Comparison of ENCODE assay signal across 14 cellular contexts in the genomic region with DNA sequence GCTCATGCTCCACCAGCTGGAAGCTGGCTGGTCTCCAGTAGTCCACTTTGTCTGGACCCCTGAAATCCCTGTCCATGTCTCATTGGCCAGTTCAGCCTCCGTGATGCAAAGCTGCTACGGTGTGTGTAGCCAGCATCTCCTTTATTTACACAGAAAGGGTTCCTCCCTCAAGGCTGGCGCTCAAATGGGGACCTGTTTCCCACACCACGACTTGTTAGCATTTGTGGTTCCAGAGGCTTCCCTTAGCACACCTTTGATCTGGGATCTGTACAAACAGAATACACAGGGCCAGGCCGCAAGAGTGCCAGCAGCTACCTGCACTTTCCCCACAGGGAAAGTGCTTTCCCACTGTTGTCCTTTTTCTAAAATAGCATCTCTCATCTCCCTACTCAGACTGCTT.
DNase-seq lines count a peak whose midpoint lies in the region; ATAC-seq and TF ChIP-seq lines count a peak whose summit lies in the region.
"Had no signal": no experiment of that assay in that cellular context is flagged by ENCODE, and none has a peak within 500 bp of the region (broad histone marks: within the 10 kb centered on the region; RNA-seq: fewer than 3 reads in every experiment).

No MANE protein-coding gene starts in this region.

- ATAC-seq in effector memory CD8-positive, alpha-beta T cell (replicated peaks), result peak; percentile 37
- no peak for ATAC-seq in stimulated activated effector memory CD8-positive, alpha-beta T cell treated with anti-CD3 and anti-CD28 coated beads, Interleukin-12 subunit alpha, Interleukin-12 subunit beta, amount 100 ng/mL, for 72 hours

- H3K27me3 Mint-ChIP-seq in activated T-cell treated with anti-CD3 and anti-CD28 coated beads, Interleukin-2, amount 50 U/mL, for 24 hours, result no peaks in the 10 kb centered on the region
- H3K27me3 Mint-ChIP-seq in effector memory CD8-positive, alpha-beta T cell, result peaks cover 0 to 6% of the 10 kb centered on the region in 2 donors

- TF ChIP-seq CTCF in VCaP (conservative IDR thresholded peaks at IDR 0.05), result no peak

- H3K27ac ChIP-seq in VCaP, result peak overlapping the region; percentile 56; the same call in 1 of the 2 replicates
- H3K27ac ChIP-seq: ovary had no signal

- H3K9me3 Mint-ChIP-seq in activated T-cell treated with anti-CD3 and anti-CD28 coated beads, Interleukin-2, amount 50 U/mL, for 24 hours, result no peaks in the 10 kb centered on the region
- no peaks in the 10 kb centered on the region for H3K9me3 Mint-ChIP-seq in effector memory CD8-positive, alpha-beta T cell
- H3K9me3 Mint-ChIP-seq in stimulated activated effector memory CD8-positive, alpha-beta T cell treated with anti-CD3 and anti-CD28 coated beads, Interleukin-12 subunit alpha, Interleukin-12 subunit beta, amount 100 ng/mL, for 72 hours, result no peaks in the 10 kb centered on the region

- H3K36me3 Mint-ChIP-seq in activated T-cell treated with anti-CD3 and anti-CD28 coated beads, Interleukin-2, amount 50 U/mL, for 24 hours (ENCODE audit: low read depth), result no peaks in the 10 kb centered on the region
- peaks cover 5% of the 10 kb centered on the region for H3K36me3 Mint-ChIP-seq in effector memory CD8-positive, alpha-beta T cell (ENCODE audit: insufficient read depth)
- H3K36me3 Mint-ChIP-seq in stimulated activated effector memory CD8-positive, alpha-beta T cell treated with anti-CD3 and anti-CD28 coated beads, Interleukin-12 subunit alpha, Interleukin-12 subunit beta, amount 100 ng/mL, for 72 hours, result peaks cover 2% of the 10 kb centered on the region

- H3K4me3 Mint-ChIP-seq in activated T-cell treated with anti-CD3 and anti-CD28 coated beads, Interleukin-2, amount 50 U/mL, for 24 hours, result peak overlapping the region; percentile 5
- peak overlapping the region in 1 of 2 donors; percentile 47 for H3K4me3 Mint-ChIP-seq in effector memory CD8-positive, alpha-beta T cell
- H3K4me3 Mint-ChIP-seq in stimulated activated effector memory CD8-positive, alpha-beta T cell treated with anti-CD3 and anti-CD28 coated beads, Interleukin-12 subunit alpha, Interleukin-12 subunit beta, amount 100 ng/mL, for 72 hours, result no peak overlapping the region

- H3K27ac Mint-ChIP-seq in activated T-cell treated with anti-CD3 and anti-CD28 coated beads, Interleukin-2, amount 50 U/mL, for 24 hours, result peak overlapping the region; percentile 85
- peak overlapping the region in 1 of 2 donors; percentile 11 for H3K27ac Mint-ChIP-seq in effector memory CD8-positive, alpha-beta T cell
- H3K27ac Mint-ChIP-seq in stimulated activated effector memory CD8-positive, alpha-beta T cell treated with anti-CD3 and anti-CD28 coated beads, Interleukin-12 subunit alpha, Interleukin-12 subunit beta, amount 100 ng/mL, for 72 hours, result peak overlapping the region; percentile 90

- DNase-seq in activated T-cell treated with anti-CD3 and anti-CD28 coated beads, Interleukin-2, amount 50 U/mL, for 24 hours, result no peak
- no peak for DNase-seq in activated T-cell treated with anti-CD3 and anti-CD28 coated beads, Interleukin-2, amount 50 U/mL, for 1 hour
- DNase-seq in effector memory CD8-positive, alpha-beta T cell, result no peak
- DNase-seq in stimulated activated effector memory CD8-positive, alpha-beta T cell treated with anti-CD3 and anti-CD28 coated beads, Interleukin-12 subunit alpha, Interleukin-12 subunit beta, amount 100 ng/mL, for 72 hours (ENCODE audit: low spot score in 2 of 2), result no peak
- DNase-seq in NCI-H1048 (lab: John Stamatoyannopoulos, UW) (no peak), AG08395 (ENCODE audit: low spot score) (no peak)
- DNase-seq in stimulated activated CD4-positive, alpha-beta T cell treated with anti-CD3 and anti-CD28 coated beads, Interleukin-1b, Interleukin-23, amount 100 ng/mL, for 48 hours, result no peak
- DNase-seq: activated CD8-positive, alpha-beta memory T cell treated with anti-CD3 and anti-CD28 coated beads for 24 hours; DMS79 treated with DMSO at 0.1 percent for 48 hours; NCI-H1417 treated with DMSO at 0.1 percent for 48 hours; ovary; stimulated activated CD4-positive, alpha-beta T cell treated with anti-CD3 and anti-CD28 coated beads, Interleukin-12 subunit alpha, Interleukin-12 subunit beta, amount 100 ng/mL, for 4 hours; upper lobe of left lung had no signal

- H3K4me1 Mint-ChIP-seq in activated T-cell treated with anti-CD3 and anti-CD28 coated beads, Interleukin-2, amount 50 U/mL, for 24 hours (ENCODE audit: low read depth), result peaks cover 17% of the 10 kb centered on the region
- peaks cover 7 to 13% of the 10 kb centered on the region in 2 donors for H3K4me1 Mint-ChIP-seq in effector memory CD8-positive, alpha-beta T cell (ENCODE audit: low read depth in 2 of 2)
- H3K4me1 Mint-ChIP-seq in stimulated activated effector memory CD8-positive, alpha-beta T cell treated with anti-CD3 and anti-CD28 coated beads, Interleukin-12 subunit alpha, Interleukin-12 subunit beta, amount 100 ng/mL, for 72 hours, result peaks cover 31% of the 10 kb centered on the region
